11 cellular contexts compared by ENCODE assay signal in genomic region chr11:71283960-71284359, GRCh38. TPM values are rescaled to one million over a fixed set of nuclear protein-coding genes. Genes with fewer than 3 reads are reported as not detected.
A peak's percentile ranks its signal among the peaks of the same experiment; 100 is the strongest.
DNase-seq lines count a peak whose midpoint lies in the region; ATAC-seq and TF ChIP-seq lines count a peak whose summit lies in the region.
"Had no signal": no experiment of that assay in that cellular context is flagged by ENCODE, and none has a peak within 500 bp of the region (broad histone marks: within the 10 kb centered on the region; RNA-seq: fewer than 3 reads in every experiment).

No MANE protein-coding gene starts in this region.

- H3K9me2 ChIP-seq in SK-N-SH = no peaks in the 10 kb centered on the region

- TF ChIP-seq CTCF in mammary epithelial cell (conservative IDR thresholded peaks at IDR 0.05 in 1 of 2, IDR thresholded peaks at IDR 0.05 in 1 of 2; ENCODE audit: extremely low read depth in 1 of 2, insufficient read depth in 1 of 2, low read depth in 1 of 2, low read length in 2 of 2) (no peak), lung (IDR thresholded peaks at IDR 0.05; ENCODE audit: control extremely low read depth, extremely low read depth) (no peak), suprapubic skin (IDR thresholded peaks at IDR 0.05) (no peak), SK-N-SH (IDR thresholded peaks at IDR 0.05) (no peak)

- TF ChIP-seq POLR2A in suprapubic skin (IDR thresholded peaks at IDR 0.05) = no peak

- ATAC-seq in lung (ENCODE audit: insufficient read depth, low FRiP score) = peak; percentile 61
- ATAC-seq in GM21619 (IDR thresholded peaks at IDR 0.05; ENCODE audit: unreplicated experiment) = no peak

- intact Hi-C loops in mammary epithelial cell (cut with micrococcal nuclease) = no loop called here

- H3K36me3 ChIP-seq in mammary epithelial cell (ENCODE audit: insufficient read depth, low read length) = no peaks in the 10 kb centered on the region
- no peaks in the 10 kb centered on the region for H3K36me3 ChIP-seq in lung (ENCODE audit: control insufficient read depth in 2 of 2, insufficient read depth in 2 of 2, low read length in 2 of 2)
- H3K36me3 ChIP-seq in suprapubic skin = no peaks in the 10 kb centered on the region
- no peaks in the 10 kb centered on the region for H3K36me3 ChIP-seq in SK-N-SH (replicated peaks in 1 of 2; ENCODE audit: control insufficient read depth in 1 of 2, insufficient read depth in 2 of 2, low read length in 1 of 2)

- no peaks in the 10 kb centered on the region for H4K20me1 ChIP-seq in mammary epithelial cell (ENCODE audit: insufficient read depth, low read length)
- H4K20me1 ChIP-seq in SK-N-SH (ENCODE audit: insufficient read depth) = no peaks in the 10 kb centered on the region

- H2AFZ ChIP-seq in mammary epithelial cell (ENCODE audit: low read depth, low read length) (no peak overlapping the region), SK-N-SH (ENCODE audit: low read depth) (no peak overlapping the region)

- H3K4me3 ChIP-seq in mammary epithelial cell (replicated peaks in 1 of 3; ENCODE audit: insufficient read depth in 1 of 3, low read depth in 2 of 3, low read length in 3 of 3) = no peak overlapping the region
- H3K4me3 ChIP-seq in lung = peak overlapping the region; percentile 6
- H3K4me3 ChIP-seq in suprapubic skin = peak overlapping the region; percentile 28
- no peak overlapping the region for H3K4me3 ChIP-seq in SK-N-SH (ENCODE audit: low read depth in 2 of 2, low read length in 1 of 2)

- dilution Hi-C loops in mammary epithelial cell (cut with HindIII; ENCODE audit: low sequenced_read_pairs) = no loop called here

- TF ChIP-seq EP300 in suprapubic skin (IDR thresholded peaks at IDR 0.05) = no peak
- TF ChIP-seq EP300 in SK-N-SH (IDR thresholded peaks at IDR 0.05; ENCODE audit: borderline replicate concordance in 1 of 2, low read depth in 1 of 2, low read length in 1 of 2) = no peak

- BruUV-seq in mammary epithelial cell (replicated peaks; lab: Mats Ljungman, UMichigan) = no TSS peak

- POLR2A ChIA-PET in SK-N-SH (lab: Yijun Ruan, JAX) = no interaction called here

- H3K27me3 ChIP-seq in mammary epithelial cell (ENCODE audit: insufficient read depth, low read length) (no peaks in the 10 kb centered on the region), lung (ENCODE audit: control insufficient read depth, insufficient read depth) (no peaks in the 10 kb centered on the region), suprapubic skin (no peaks in the 10 kb centered on the region), SK-N-SH (ENCODE audit: insufficient read depth) (no peaks in the 10 kb centered on the region)

- in situ Hi-C loops in mammary epithelial cell (cut with MboI; ENCODE audit: low sequenced_read_pairs in 2 of 2) = no loop called here

- no peaks in the 10 kb centered on the region for H3K9me3 ChIP-seq in mammary epithelial cell (replicated peaks; ENCODE audit: insufficient read depth, low read length)
- H3K9me3 ChIP-seq in lung (ENCODE audit: control insufficient read depth in 2 of 2, insufficient read depth in 1 of 2, low read length in 1 of 2) = peaks cover 0 to 2% of the 10 kb centered on the region in 2 donors
- H3K9me3 ChIP-seq in suprapubic skin = peaks cover 4% of the 10 kb centered on the region
- H3K9me3 ChIP-seq in SK-N-SH = no peaks in the 10 kb centered on the region

- 65% methylated on average over 9 of the region's 12 CpGs for WGBS in mammary epithelial cell (ENCODE audit: low coverage, missing lambda C conversion rate)
- WGBS in lung, 2 donors = 53 to 68% methylated on average over 12 of the region's 12 CpGs
- WGBS in suprapubic skin = 50% methylated on average over 11 of the region's 12 CpGs
- 56% methylated on average over 8 of the region's 12 CpGs for WGBS in SK-N-SH (ENCODE audit: low lambda C conversion rate)

- H3K79me2 ChIP-seq in mammary epithelial cell (ENCODE audit: insufficient read depth, low read length) (no peaks in the 10 kb centered on the region), SK-N-SH (ENCODE audit: insufficient read depth) (no peaks in the 10 kb centered on the region)

- no peaks in the 10 kb centered on the region for H3F3A ChIP-seq in SK-N-SH (replicated peaks; ENCODE audit: insufficient read depth)

- H3K4me1 ChIP-seq in mammary epithelial cell (ENCODE audit: insufficient read depth, low read length) = peaks cover 52% of the 10 kb centered on the region
- H3K4me1 ChIP-seq in lung (ENCODE audit: control insufficient read depth in 2 of 2, insufficient read depth in 2 of 2, low read length in 2 of 2) = peaks cover 0 to 20% of the 10 kb centered on the region in 2 donors
- H3K4me1 ChIP-seq in suprapubic skin = peaks cover 30% of the 10 kb centered on the region
- peaks cover 0 to 21% of the 10 kb centered on the region in 2 experiments; a peak in 1 of 4 replicates for H3K4me1 ChIP-seq in SK-N-SH (ENCODE audit: control insufficient read depth in 1 of 2, insufficient read depth in 2 of 2, low read depth in 1 of 2, low read length in 1 of 2)

- no peak overlapping the region for H3K9ac ChIP-seq in mammary epithelial cell (ENCODE audit: insufficient read depth, low read length)
- no peak overlapping the region for H3K9ac ChIP-seq in SK-N-SH

- H3K27ac ChIP-seq in mammary epithelial cell (ENCODE audit: insufficient read depth, low read depth, low read length) (no peak overlapping the region), lung (ENCODE audit: low read depth in 1 of 2, low read length in 1 of 2) (peak overlapping the region in 1 of 2 donors; percentile 87), suprapubic skin (peak overlapping the region; percentile 80), SK-N-SH (ENCODE audit: low read depth in 2 of 2, low read length in 1 of 2) (no peak overlapping the region)

- H3K4me2 ChIP-seq in mammary epithelial cell (ENCODE audit: insufficient read depth, low read depth, low read length) (no peak overlapping the region), SK-N-SH (no peak overlapping the region)

- DNase-seq in DMS 273 (lab: John Stamatoyannopoulos, UW; ENCODE audit: unreplicated experiment) (peak; percentile 7), DMS 273 treated with DMSO at 0.1 percent for 48 hours (lab: John Stamatoyannopoulos, UW) (no peak), mammary epithelial cell (peak; percentile 24), lung (ENCODE audit: low spot score) (peak; percentile 83), suprapubic skin (ENCODE audit: low spot score in 2 of 2) (peak in 1 of 2 donors; percentile 82), SK-N-SH (no peak), GM19240 (ENCODE audit: insufficient read length, low spot score) (no peak)
- DNase-seq: 8988T; activated naive CD4-positive, alpha-beta T cell treated with anti-CD3 and anti-CD28 coated beads for 36 hours; caudate nucleus had no signal

- CTCF ChIA-PET in mammary epithelial cell (lab: Charles Lee; ENCODE audit: low non-redundant PET) (no interaction called here), SK-N-SH (lab: Yijun Ruan, JAX) (no interaction called here)

- TF ChIP-seq RAD21 in SK-N-SH (IDR thresholded peaks at IDR 0.05; ENCODE audit: low read length) = no peak

TF ChIP-seq in SK-N-SH, 30 proteins besides CTCF, POLR2A, EP300 and RAD21:
- TF ChIP-seq FOSL2 (IDR thresholded peaks at IDR 0.05; ENCODE audit: borderline replicate concordance, low read depth) (no peak), TEAD4 (IDR thresholded peaks at IDR 0.05; ENCODE audit: borderline replicate concordance, insufficient read depth) (no peak), POLR2AphosphoS5 (IDR thresholded peaks at IDR 0.05; ENCODE audit: low read depth, low read length) (no peak), TCF12 (IDR thresholded peaks at IDR 0.05) (no peak), PBX3 (IDR thresholded peaks at IDR 0.05) (no peak), TAF1 (IDR thresholded peaks at IDR 0.05; ENCODE audit: borderline replicate concordance, low read depth, low read length) (no peak), RCOR1 (IDR thresholded peaks at IDR 0.05; ENCODE audit: low read length) (no peak), MEF2A (IDR thresholded peaks at IDR 0.05; ENCODE audit: borderline replicate concordance, low read depth) (no peak), ELF1 (IDR thresholded peaks at IDR 0.05) (no peak), NFIC (IDR thresholded peaks at IDR 0.05; ENCODE audit: borderline replicate concordance) (no peak)
TF ChIP-seq in SK-N-SH: peak in this region for 0.

RNA-seq across cellular contexts. Expression of gene SHANK2, which starts 31.6 kb away (rescaled TPM):
- 10 to 100 TPM in 1 of 2 donors, 1 to 10 TPM in 1; 5.4 to 25.8 TPM for total RNA-seq in mammary epithelial cell
- 2.0 TPM for polyA plus RNA-seq in mammary epithelial cell
- 28.9 TPM for polyA minus RNA-seq in mammary epithelial cell
- total RNA-seq in lung = 10 to 100 TPM; 42.7 to 55.4 TPM
- 1 to 10 TPM; 3.0 to 9.0 TPM for polyA plus RNA-seq in lung
- 10 to 100 TPM in 2 of 4 donors, 1 to 10 TPM in 2; 5.9 to 14.0 (median 10.1) TPM for total RNA-seq in suprapubic skin
- under 0.01 and 0.03 TPM in 2 replicates for polyA plus RNA-seq in SK-N-SH (2012; rRNA removed)
- 0.01 and 0.03 TPM in 2 replicates for polyA plus RNA-seq in SK-N-SH (2012; cell fraction: cytosol; rRNA removed)
- polyA plus RNA-seq in SK-N-SH (2012; cell fraction: nucleus; rRNA removed) = 0.11 TPM in 2 replicates
- total RNA-seq: activated naive CD4-positive, alpha-beta T cell treated with anti-CD3 and anti-CD28 coated beads for 36 hours had no signal

Comparison
In these comparisons a context has a peak if more than half of its experiments do, and no peak if none do; other contexts are left out.
1. DNase-seq: peak in DMS 273 (single experiment), mammary epithelial cell (single experiment) and lung (single experiment); none in DMS 273 treated with DMSO at 0.1 percent for 48 hours (single experiment), SK-N-SH (single experiment) and GM19240 (single experiment).
2. H3K4me3 ChIP-seq: peak in lung (single experiment) and suprapubic skin (single experiment); none in mammary epithelial cell (0 of 3) and SK-N-SH (0 of 2).